Comparison of ENCODE assay signal across 11 cellular contexts in the genomic region with DNA sequence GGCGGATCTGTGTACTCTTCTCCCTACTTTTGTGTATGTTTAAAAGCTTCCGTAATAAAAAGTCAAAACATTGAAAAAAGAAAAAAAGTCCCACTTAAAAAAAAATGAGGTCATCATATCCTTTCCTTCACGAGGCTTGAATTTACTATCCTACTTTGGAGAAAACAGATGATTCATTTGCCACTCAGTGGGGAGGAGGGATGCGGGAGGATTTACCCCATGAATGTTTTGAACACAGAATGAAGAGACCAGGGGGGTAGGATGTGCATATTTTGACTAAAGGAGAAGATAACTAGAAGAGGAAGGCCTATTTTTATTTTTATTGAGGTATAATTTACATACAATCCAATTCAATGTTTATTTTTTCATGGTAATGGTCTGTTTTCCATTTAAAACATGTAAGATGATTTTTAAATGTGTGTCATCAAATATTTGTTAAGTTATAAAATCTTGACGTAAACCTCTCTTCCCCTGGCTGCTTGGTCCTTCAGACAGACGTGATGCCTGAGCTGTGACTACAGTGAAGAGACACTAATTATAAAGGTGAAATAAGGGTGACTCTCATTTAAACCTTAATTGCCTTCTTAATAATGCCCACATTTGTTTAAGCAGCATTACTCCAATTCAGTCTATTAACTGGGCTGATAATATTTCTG.
DNase-seq lines count a peak whose midpoint lies in the region; ATAC-seq and TF ChIP-seq lines count a peak whose summit lies in the region.
"Had no signal": no experiment of that assay in that cellular context is flagged by ENCODE, and none has a peak within 500 bp of the region (broad histone marks: within the 10 kb centered on the region; RNA-seq: fewer than 3 reads in every experiment).

No MANE protein-coding gene starts in this region.

- no peaks in the 10 kb centered on the region for H3K4me1 ChIP-seq in MM.1S (ENCODE audit: low read length)
- H3K4me1 ChIP-seq: sigmoid colon had no signal

- H2AFZ ChIP-seq in MM.1S (ENCODE audit: low read length): no peak overlapping the region

- H3K9ac ChIP-seq in MM.1S (ENCODE audit: low read length): no peak overlapping the region

- H3F3A ChIP-seq in MM.1S (ENCODE audit: insufficient read depth, low read length): no peaks in the 10 kb centered on the region

- H3K4me2 ChIP-seq in MM.1S (ENCODE audit: low read depth, low read length): no peak overlapping the region

- no peaks in the 10 kb centered on the region for H3K9me3 ChIP-seq in MM.1S (replicated peaks; ENCODE audit: insufficient read depth, low read length)
- H3K9me3 ChIP-seq: sigmoid colon had no signal

- no peaks in the 10 kb centered on the region for H4K20me1 ChIP-seq in MM.1S (ENCODE audit: insufficient read depth, low read length)

- no peaks in the 10 kb centered on the region for H3K9me2 ChIP-seq in MM.1S (replicated peaks; ENCODE audit: insufficient read depth, low read length)

- H3K79me2 ChIP-seq in MM.1S (ENCODE audit: low read length): no peaks in the 10 kb centered on the region

- H3K27ac ChIP-seq in MM.1S (ENCODE audit: low read length): no peak overlapping the region
- H3K27ac ChIP-seq: sigmoid colon had no signal

- DNase-seq in HCEC 1CT (peak; percentile 71), fibroblast of pulmonary artery (ENCODE audit: low read depth) (peak; percentile 60), smooth muscle cell of the brain vasculature (ENCODE audit: low read depth, low spot score) (peak; percentile 66), MM.1S (no peak)
- DNase-seq in activated T-cell treated with anti-CD3 and anti-CD28 coated beads, Interleukin-2, amount 50 U/mL, for 1 hour: no peak
- DNase-seq: DND-41, mammary epithelial cell, sigmoid colon had no signal

- peak; percentile 79 for ATAC-seq in SK-N-SH treated with all-trans-retinoic acid at 6 μM for 48 hours
- ATAC-seq in HG03442 (IDR thresholded peaks at IDR 0.05; ENCODE audit: unreplicated experiment): no peak

- H3K27me3 ChIP-seq in MM.1S (replicated peaks; ENCODE audit: insufficient read depth, low read length): no peaks in the 10 kb centered on the region
- H3K27me3 ChIP-seq: cardiac muscle cell, sigmoid colon had no signal

- H3K4me3 ChIP-seq in fibroblast of pulmonary artery (replicated peaks; ENCODE audit: low read depth, low read length) (no peak overlapping the region), MM.1S (ENCODE audit: low read length) (no peak overlapping the region)
- H3K4me3 ChIP-seq: cardiac muscle cell, sigmoid colon had no signal

- TF ChIP-seq CTCF in fibroblast of pulmonary artery (IDR thresholded peaks at IDR 0.05; ENCODE audit: low read length, missing control alignments): no peak
- TF ChIP-seq CTCF in MM.1S (IDR thresholded peaks at IDR 0.05; ENCODE audit: low read length): no peak

- no peaks in the 10 kb centered on the region for H3K36me3 ChIP-seq in MM.1S (replicated peaks; ENCODE audit: insufficient read depth, low read length)
- H3K36me3 ChIP-seq: cardiac muscle cell, sigmoid colon had no signal

TF ChIP-seq in SK-N-SH treated with all-trans-retinoic acid at 6 μM for 48 hours, 23 proteins besides CTCF, POLR2A, EP300 and RAD21:
- TF ChIP-seq, protein P1, sequence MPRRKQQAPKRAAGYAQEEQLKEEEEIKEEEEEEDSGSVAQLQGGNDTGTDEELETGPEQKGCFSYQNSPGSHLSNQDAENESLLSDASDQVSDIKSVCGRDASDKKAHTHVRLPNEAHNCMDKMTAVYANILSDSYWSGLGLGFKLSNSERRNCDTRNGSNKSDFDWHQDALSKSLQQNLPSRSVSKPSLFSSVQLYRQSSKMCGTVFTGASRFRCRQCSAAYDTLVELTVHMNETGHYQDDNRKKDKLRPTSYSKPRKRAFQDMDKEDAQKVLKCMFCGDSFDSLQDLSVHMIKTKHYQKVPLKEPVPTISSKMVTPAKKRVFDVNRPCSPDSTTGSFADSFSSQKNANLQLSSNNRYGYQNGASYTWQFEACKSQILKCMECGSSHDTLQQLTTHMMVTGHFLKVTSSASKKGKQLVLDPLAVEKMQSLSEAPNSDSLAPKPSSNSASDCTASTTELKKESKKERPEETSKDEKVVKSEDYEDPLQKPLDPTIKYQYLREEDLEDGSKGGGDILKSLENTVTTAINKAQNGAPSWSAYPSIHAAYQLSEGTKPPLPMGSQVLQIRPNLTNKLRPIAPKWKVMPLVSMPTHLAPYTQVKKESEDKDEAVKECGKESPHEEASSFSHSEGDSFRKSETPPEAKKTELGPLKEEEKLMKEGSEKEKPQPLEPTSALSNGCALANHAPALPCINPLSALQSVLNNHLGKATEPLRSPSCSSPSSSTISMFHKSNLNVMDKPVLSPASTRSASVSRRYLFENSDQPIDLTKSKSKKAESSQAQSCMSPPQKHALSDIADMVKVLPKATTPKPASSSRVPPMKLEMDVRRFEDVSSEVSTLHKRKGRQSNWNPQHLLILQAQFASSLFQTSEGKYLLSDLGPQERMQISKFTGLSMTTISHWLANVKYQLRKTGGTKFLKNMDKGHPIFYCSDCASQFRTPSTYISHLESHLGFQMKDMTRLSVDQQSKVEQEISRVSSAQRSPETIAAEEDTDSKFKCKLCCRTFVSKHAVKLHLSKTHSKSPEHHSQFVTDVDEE (CRISPR knock-in tag; IDR thresholded peaks at IDR 0.05): no peak
- TF ChIP-seq ISL1 (CRISPR knock-in tag; IDR thresholded peaks at IDR 0.05): 0 out of 2 replicates have a peak, but pooled peaks have one; percentile 28

Comparison
In these comparisons a context has a peak if more than half of its experiments do, and no peak if none do; other contexts are left out.
1. DNase-seq: peak in HCEC 1CT (single experiment), fibroblast of pulmonary artery (single experiment) and smooth muscle cell of the brain vasculature (single experiment); none in MM.1S (single experiment) and activated T-cell treated with anti-CD3 and anti-CD28 coated beads, Interleukin-2, amount 50 U/mL, for 1 hour (single experiment).